In genomic region chr11:35349897-35350296, GRCh38 we compare ENCODE assay signal across 19 cellular contexts.
"Had no signal": no experiment of that assay in that cellular context is flagged by ENCODE, and none has a peak within 500 bp of the region (broad histone marks: within the 10 kb centered on the region; RNA-seq: fewer than 3 reads in every experiment).

No MANE protein-coding gene starts in this region.

- H3K4me3 Mint-ChIP-seq: activated B cell treated with CpG ODN at 0.5 μM for 24 hours; mesothelial cell of epicardium; natural killer cell treated with Interleukin-12 subunit alpha and Interleukin-12 subunit beta and Interleukin-15 and Interleukin-18, amount 100 ng/mL, for 72 hours; T-helper 1 cell treated with Interleukin-12 subunit alpha and Interleukin-12 subunit beta and Interleukin-4 antibody, amounts not matched to agents 30 μg/mL and 1 μg/mL, for 36 hours had no signal

- ATAC-seq: left ventricle myocardium superior; natural killer cell treated with Interleukin-12 subunit alpha and Interleukin-12 subunit beta and Interleukin-15 and Interleukin-18, amount 100 ng/mL, for 72 hours; pancreas; psoas muscle had no signal

- H3K27ac Mint-ChIP-seq: activated B cell treated with CpG ODN at 0.5 μM for 24 hours; mesothelial cell of epicardium; natural killer cell treated with Interleukin-12 subunit alpha and Interleukin-12 subunit beta and Interleukin-15 and Interleukin-18, amount 100 ng/mL, for 72 hours; T-helper 1 cell treated with Interleukin-12 subunit alpha and Interleukin-12 subunit beta and Interleukin-4 antibody, amounts not matched to agents 30 μg/mL and 1 μg/mL, for 36 hours had no signal

- DNase-seq: activated B cell treated with CpG ODN at 0.5 μM for 24 hours; activated CD4-positive, alpha-beta T cell treated with anti-CD3 and anti-CD28 coated beads for 48 hours; activated CD8-positive, alpha-beta memory T cell treated with anti-CD3 and anti-CD28 coated beads, Interleukin-2, amount 50 U/mL, for 4 hours; amygdala; colonic mucosa; glutamatergic neuron; hippocampal formation; left ventricle myocardium superior; mammary epithelial cell; pancreas; psoas muscle; spleen; stimulated activated CD4-positive, alpha-beta T cell treated with anti-CD3 and anti-CD28 coated beads, Interleukin-4, amount 100 ng/mL, for 1 hour; upper lobe of left lung had no signal

- H3K4me1 ChIP-seq: colonic mucosa had no signal

- H3K36me3 Mint-ChIP-seq: mesothelial cell of epicardium; natural killer cell treated with Interleukin-12 subunit alpha and Interleukin-12 subunit beta and Interleukin-15 and Interleukin-18, amount 100 ng/mL, for 72 hours had no signal

- H3K9me3 ChIP-seq: colonic mucosa, esophagus muscularis mucosa, pancreas, psoas muscle, right atrium auricular region, spleen, upper lobe of left lung had no signal

- H3K9me3 Mint-ChIP-seq: activated B cell treated with CpG ODN at 0.5 μM for 24 hours; mesothelial cell of epicardium; natural killer cell treated with Interleukin-12 subunit alpha and Interleukin-12 subunit beta and Interleukin-15 and Interleukin-18, amount 100 ng/mL, for 72 hours had no signal

- H3K27me3 Mint-ChIP-seq: activated B cell treated with CpG ODN at 0.5 μM for 24 hours had no signal

- H3K4me3 ChIP-seq: colonic mucosa, esophagus muscularis mucosa, pancreas, psoas muscle, right atrium auricular region, spleen, upper lobe of left lung had no signal

- H3K27me3 ChIP-seq: colonic mucosa, esophagus muscularis mucosa, pancreas, right atrium auricular region, spleen, upper lobe of left lung had no signal

- H3K36me3 ChIP-seq: colonic mucosa, esophagus muscularis mucosa, pancreas, right atrium auricular region, spleen, upper lobe of left lung had no signal

- H3K27ac ChIP-seq: colonic mucosa, esophagus muscularis mucosa, pancreas, psoas muscle, right atrium auricular region, spleen, upper lobe of left lung had no signal
